Comparison of ENCODE assay signal across 1 cellular context in genomic region chr7:112206238-112207105, GRCh38.
TF ChIP-seq lines count a peak whose summit lies in the region.

Gene DOCK4 (minus strand): TSS chr7:112206399. CDS start chr7:112206138, 261 bp downstream.
Gene ZNF277 (plus strand): TSS chr7:112206695. CDS start chr7:112206717, 22 bp downstream.

TF ChIP-seq in HepG2, 621 proteins besides CTCF, POLR2A, EP300 and RAD21 (continued from another document and continues in another):
- TF ChIP-seq FUBP1 (CRISPR knock-in tag; IDR thresholded peaks at IDR 0.05; ENCODE audit: borderline replicate concordance) (no peak), POGZ (CRISPR knock-in tag; IDR thresholded peaks at IDR 0.05) (peak; percentile 91), KAT7 (CRISPR knock-in tag; IDR thresholded peaks at IDR 0.05; ENCODE audit: borderline replicate concordance) (no peak; the same call in 1 of the 2 replicates), IKZF5 (CRISPR knock-in tag; IDR thresholded peaks at IDR 0.05) (peak; percentile 60), FOXA1 (IDR thresholded peaks at IDR 0.05) (no peak), FOXA1 (CRISPR knock-in tag; IDR thresholded peaks at IDR 0.05) (no peak), KDM5A (IDR thresholded peaks at IDR 0.05; ENCODE audit: borderline replicate concordance, low read length) (peak; percentile 81), REL (CRISPR knock-in tag; conservative IDR thresholded peaks at IDR 0.05) (peak; percentile 85; the same call in 1 of the 2 replicates), PRMT3 (CRISPR knock-in tag; IDR thresholded peaks at IDR 0.05; ENCODE audit: borderline replicate concordance, low read depth) (0 out of 2 replicates have a peak, but pooled peaks have one; percentile 20), MXD3 (CRISPR knock-in tag; IDR thresholded peaks at IDR 0.05) (peak; percentile 28; the same call in 1 of the 2 replicates), ASH2L (IDR thresholded peaks at IDR 0.05; ENCODE audit: insufficient read length, low read depth, low read length) (peak; percentile 70), ZNF512 (CRISPR knock-in tag; IDR thresholded peaks at IDR 0.05) (no peak), ZMYM4 (CRISPR knock-in tag; IDR thresholded peaks at IDR 0.05) (peak; percentile 89), PRDM15 (CRISPR knock-in tag; IDR thresholded peaks at IDR 0.05) (no peak), ZNF275 (CRISPR knock-in tag; IDR thresholded peaks at IDR 0.05; ENCODE audit: borderline replicate concordance) (0 out of 2 replicates have a peak, but pooled peaks have one; percentile 32), HOXA9 (CRISPR knock-in tag; IDR thresholded peaks at IDR 0.05; ENCODE audit: borderline replicate concordance) (0 out of 2 replicates have a peak, but pooled peaks have one; percentile 42), ETS1 (CRISPR knock-in tag; IDR thresholded peaks at IDR 0.05) (no peak), CREB1 (IDR thresholded peaks at IDR 0.05) (peak; percentile 84), CREB1 (CRISPR knock-in tag; IDR thresholded peaks at IDR 0.05) (peak; percentile 95), SRY (CRISPR knock-in tag; IDR thresholded peaks at IDR 0.05) (0 out of 2 replicates have a peak, but pooled peaks have one; percentile 31), TBX3 (IDR thresholded peaks at IDR 0.05; ENCODE audit: borderline replicate concordance) (peak; percentile 90), ZNF574 (CRISPR knock-in tag; IDR thresholded peaks at IDR 0.05) (peak; percentile 92), GATAD2A (CRISPR knock-in tag; IDR thresholded peaks at IDR 0.05) (peak; percentile 17; the same call in 1 of the 2 replicates), ZNF547 (CRISPR knock-in tag; IDR thresholded peaks at IDR 0.05) (no peak), MIXL1 (CRISPR knock-in tag; IDR thresholded peaks at IDR 0.05) (peak; percentile 9; the same call in 1 of the 2 replicates), KDM3A (CRISPR knock-in tag; IDR thresholded peaks at IDR 0.05; ENCODE audit: low read depth) (peak; percentile 29; the same call in 1 of the 2 replicates), RBM22 (optimal IDR thresholded peaks at IDR 0.05; ENCODE audit: low read length) (no peak), ATF7-NPFF (CRISPR knock-in tag; IDR thresholded peaks at IDR 0.05; ENCODE audit: low read depth) (peak; percentile 45), DBP (CRISPR knock-in tag; IDR thresholded peaks at IDR 0.05; ENCODE audit: not compliant biosample characterization) (no peak), ZFP36L1 (CRISPR knock-in tag; IDR thresholded peaks at IDR 0.05) (peak; percentile 71; the same call in 1 of the 2 replicates), ATF1 (CRISPR knock-in tag; IDR thresholded peaks at IDR 0.05) (peak; percentile 90), NFKBIZ (CRISPR knock-in tag; IDR thresholded peaks at IDR 0.05) (0 out of 2 replicates have a peak, but pooled peaks have one; percentile 32), REPIN1 (CRISPR knock-in tag; IDR thresholded peaks at IDR 0.05; ENCODE audit: borderline replicate concordance, low read depth) (peak; percentile 64; the same call in 1 of the 2 replicates), SOX13 (IDR thresholded peaks at IDR 0.05) (no peak), SOX13 (CRISPR knock-in tag; conservative IDR thresholded peaks at IDR 0.05 in 1 of 2, IDR thresholded peaks at IDR 0.05 in 1 of 2) (peak in 1 of 2 experiments; percentile 63; a peak in 2 of 4 replicates), HOXD1 (CRISPR knock-in tag; IDR thresholded peaks at IDR 0.05) (peak; percentile 32; the same call in 1 of the 2 replicates), HOXA5 (CRISPR knock-in tag; IDR thresholded peaks at IDR 0.05) (0 out of 2 replicates have a peak, but pooled peaks have one; percentile 51), ZNF333 (CRISPR knock-in tag; IDR thresholded peaks at IDR 0.05; ENCODE audit: borderline replicate concordance) (0 out of 2 replicates have a peak, but pooled peaks have one; percentile 42), ZNF224 (CRISPR knock-in tag; IDR thresholded peaks at IDR 0.05) (peak; percentile 37; the same call in 1 of the 2 replicates), ZNF776 (CRISPR knock-in tag; IDR thresholded peaks at IDR 0.05) (peak; percentile 63; the same call in 1 of the 2 replicates), NFYB (CRISPR knock-in tag; IDR thresholded peaks at IDR 0.05) (peak; percentile 88), ZFP91 (CRISPR knock-in tag; IDR thresholded peaks at IDR 0.05; ENCODE audit: borderline replicate concordance) (peak; percentile 84; the same call in 1 of the 2 replicates), MEIS2 (CRISPR knock-in tag; IDR thresholded peaks at IDR 0.05) (peak; percentile 33; the same call in 1 of the 2 replicates), ZNF761 (CRISPR knock-in tag; conservative IDR thresholded peaks at IDR 0.05) (0 out of 2 replicates have a peak, but pooled peaks have one; percentile 55), ERF (CRISPR knock-in tag; IDR thresholded peaks at IDR 0.05) (peak; percentile 29; the same call in 1 of the 2 replicates), CBX1 (IDR thresholded peaks at IDR 0.05; ENCODE audit: low read depth) (peak; percentile 28), ARID2 (CRISPR knock-in tag; IDR thresholded peaks at IDR 0.05; ENCODE audit: borderline replicate concordance) (peak; percentile 70; the same call in 1 of the 2 replicates)
